In genomic region chr19:50414850-50415660, GRCh38 we compare ENCODE assay signal across 8 cellular contexts. TPM values are rescaled to one million over a fixed set of nuclear protein-coding genes. Genes with fewer than 3 reads are reported as not detected.
DNase-seq lines count a peak whose midpoint lies in the region; TF ChIP-seq lines count a peak whose summit lies in the region.

No MANE protein-coding gene starts in this region.

- H3K4me1 ChIP-seq in OCI-LY3 (ENCODE audit: low read length) (peaks cover 45% of the 10 kb centered on the region), thymus (ENCODE audit: control insufficient read depth, insufficient read depth, low read length) (no peaks in the 10 kb centered on the region)

- 60% methylated on average over 39 of the region's 39 CpGs for WGBS in thymus

- peaks cover 17% of the 10 kb centered on the region for H3K79me2 ChIP-seq in OCI-LY3 (ENCODE audit: low read length)

- peak overlapping the region; percentile 91 for H3K27ac ChIP-seq in OCI-LY3 (ENCODE audit: low read length)
- peak overlapping the region; percentile 0 for H3K27ac ChIP-seq in thymus (ENCODE audit: low read depth)

- no peak overlapping the region for H2AFZ ChIP-seq in OCI-LY3 (ENCODE audit: low read depth, low read length)

- H3K4me3 ChIP-seq in HFF-Myc (replicated peaks; ENCODE audit: low read depth, low read length) (no peak overlapping the region), OCI-LY3 (ENCODE audit: low read length) (peak overlapping the region; percentile 69), fibroblast of pulmonary artery (replicated peaks; ENCODE audit: low read depth, low read length) (no peak overlapping the region), thymus (ENCODE audit: low read length) (no peak overlapping the region)

- peaks cover 3% of the 10 kb centered on the region; the same call in 1 of the 2 replicates for H4K20me1 ChIP-seq in OCI-LY3 (ENCODE audit: insufficient read depth, low read length)

- DNase-seq in G401 (ENCODE audit: low spot score), result peak; percentile 61
- DNase-seq in HFF-Myc (ENCODE audit: extremely low read depth, low read depth), result no peak
- peak; percentile 54 for DNase-seq in activated T-helper 1 cell treated with Interleukin-2 at 50 U/mL for 16 hours (ENCODE audit: low read depth)
- peak; percentile 76 for DNase-seq in fibroblast of pulmonary artery (ENCODE audit: low read depth)
- peak in 39 of 56 donors; percentile 0 to 69 (median 15) for DNase-seq in nucleus accumbens (lab: John Stamatoyannopoulos, UW)
- no peak for DNase-seq in SW480 (ENCODE audit: low spot score)

- peak overlapping the region; percentile 81 for H3K9ac ChIP-seq in OCI-LY3 (ENCODE audit: low read length)

- H3K4me2 ChIP-seq in OCI-LY3 (ENCODE audit: low read length), result peak overlapping the region; percentile 85

- H3K36me3 ChIP-seq in OCI-LY3 (replicated peaks; ENCODE audit: low read depth, low read length) (peaks cover 54% of the 10 kb centered on the region), thymus (ENCODE audit: control insufficient read depth, insufficient read depth) (peaks cover 17% of the 10 kb centered on the region)

- no peaks in the 10 kb centered on the region for H3K9me3 ChIP-seq in OCI-LY3 (ENCODE audit: insufficient read depth, low read length)
- no peaks in the 10 kb centered on the region for H3K9me3 ChIP-seq in thymus (ENCODE audit: control insufficient read depth)

- in situ Hi-C loops in G401 (cut with HindIII; ENCODE audit: low sequenced_read_pairs), result no loop called here

- H3K27me3 ChIP-seq in OCI-LY3 (ENCODE audit: low read depth, low read length), result no peaks in the 10 kb centered on the region
- H3K27me3 ChIP-seq in thymus (ENCODE audit: control insufficient read depth, insufficient read depth), result peaks cover 9% of the 10 kb centered on the region

- TF ChIP-seq CTCF in HFF-Myc (IDR thresholded peaks at IDR 0.05; ENCODE audit: low read depth, low read length, missing control alignments) (peak; percentile 82), OCI-LY3 (IDR thresholded peaks at IDR 0.05; ENCODE audit: low read depth, low read length) (peak; percentile 94), fibroblast of pulmonary artery (IDR thresholded peaks at IDR 0.05; ENCODE audit: low read length, missing control alignments) (peak; percentile 84)

RNA-seq across cellular contexts. Expression of gene SPIB, which starts 3.7 kb away (rescaled TPM):
- total RNA-seq in G401 (2014; rRNA removed; shearing (Covaris generic)), result 0.44 TPM in 1 of 2 replicates, not detected in the other
- polyA plus RNA-seq in thymus, result 14.8 TPM

RNA-seq across cellular contexts. Expression of gene MYBPC2, which starts 17.6 kb away (rescaled TPM):
- total RNA-seq in G401 (2014; rRNA removed; shearing (Covaris generic)), result 0.55 TPM in 1 of 2 replicates, not detected in the other
- 1.8 TPM for polyA plus RNA-seq in thymus

RNA-seq across cellular contexts. Expression of gene POLD1, which starts 30.9 kb away (rescaled TPM):
- total RNA-seq in G401 (2014; rRNA removed; shearing (Covaris generic)), result 151 and 176 TPM in 2 replicates
- polyA plus RNA-seq in thymus, result 39.5 TPM

RNA-seq across cellular contexts. Expression of gene NR1H2, which starts 38.8 kb away (rescaled TPM):
- total RNA-seq in G401 (2014; rRNA removed; shearing (Covaris generic)), result 33.0 and 41.4 TPM in 2 replicates
- 57.2 TPM for polyA plus RNA-seq in thymus

RNA-seq across cellular contexts. Expression of gene NAPSA, which starts 49.6 kb away (rescaled TPM):
- 0.24 TPM in 1 of 2 replicates, not detected in the other for total RNA-seq in G401 (2014; rRNA removed; shearing (Covaris generic))
- polyA plus RNA-seq in thymus, result 6.4 TPM

Comparison
In these comparisons a context has a peak if more than half of its experiments do, and no peak if none do; other contexts are left out.
1. DNase-seq: peak in G401 (single experiment), activated T-helper 1 cell treated with Interleukin-2 at 50 U/mL for 16 hours (single experiment), fibroblast of pulmonary artery (single experiment) and nucleus accumbens (39 of 56); none in HFF-Myc (single experiment) and SW480 (single experiment).
2. Peak in every context shown above with its lines, with median percentiles within 50 percentile points of each other: CTCF ChIP-seq.